In the genomic region with DNA sequence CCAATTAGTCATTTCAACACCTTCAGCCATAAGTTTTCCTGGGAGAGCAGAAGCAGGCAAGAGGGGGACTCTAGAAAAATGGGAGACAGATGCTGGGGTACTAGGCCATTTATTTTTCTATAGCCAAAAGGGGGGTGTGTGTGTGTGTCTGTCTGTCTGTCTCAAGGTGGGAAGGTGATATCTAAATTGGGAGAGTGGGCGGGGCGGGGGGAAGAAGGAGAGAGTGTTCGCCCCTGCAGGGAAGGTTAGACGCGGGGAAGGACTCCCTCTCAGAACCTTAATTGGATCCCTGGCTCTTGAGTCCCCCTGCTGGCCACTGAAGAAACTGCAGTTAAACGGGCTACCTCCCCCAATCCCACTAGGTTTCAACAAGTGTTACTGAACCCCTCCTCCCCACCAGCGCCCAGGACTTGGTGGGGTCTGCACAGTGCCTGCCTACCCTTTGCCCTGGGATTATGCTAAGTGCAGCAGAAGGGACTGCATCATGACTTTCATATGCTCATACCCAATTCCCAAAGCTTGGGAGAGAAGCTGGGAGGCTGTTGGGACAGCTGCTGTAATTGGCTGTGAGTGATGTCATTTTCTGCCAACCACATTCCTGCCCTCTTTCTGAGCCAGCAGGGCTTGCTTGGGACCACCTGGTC, we compare ENCODE assay signal across 1 cellular context.
A peak's percentile ranks its signal among the peaks of the same experiment; 100 is the strongest.
TF ChIP-seq lines count a peak whose summit lies in the region.

No MANE protein-coding gene starts in this region.

TF ChIP-seq in HEK293, 187 proteins besides CTCF, POLR2A, EP300 and RAD21 (continued from another document and continues in another):
- TF ChIP-seq, protein P1, sequence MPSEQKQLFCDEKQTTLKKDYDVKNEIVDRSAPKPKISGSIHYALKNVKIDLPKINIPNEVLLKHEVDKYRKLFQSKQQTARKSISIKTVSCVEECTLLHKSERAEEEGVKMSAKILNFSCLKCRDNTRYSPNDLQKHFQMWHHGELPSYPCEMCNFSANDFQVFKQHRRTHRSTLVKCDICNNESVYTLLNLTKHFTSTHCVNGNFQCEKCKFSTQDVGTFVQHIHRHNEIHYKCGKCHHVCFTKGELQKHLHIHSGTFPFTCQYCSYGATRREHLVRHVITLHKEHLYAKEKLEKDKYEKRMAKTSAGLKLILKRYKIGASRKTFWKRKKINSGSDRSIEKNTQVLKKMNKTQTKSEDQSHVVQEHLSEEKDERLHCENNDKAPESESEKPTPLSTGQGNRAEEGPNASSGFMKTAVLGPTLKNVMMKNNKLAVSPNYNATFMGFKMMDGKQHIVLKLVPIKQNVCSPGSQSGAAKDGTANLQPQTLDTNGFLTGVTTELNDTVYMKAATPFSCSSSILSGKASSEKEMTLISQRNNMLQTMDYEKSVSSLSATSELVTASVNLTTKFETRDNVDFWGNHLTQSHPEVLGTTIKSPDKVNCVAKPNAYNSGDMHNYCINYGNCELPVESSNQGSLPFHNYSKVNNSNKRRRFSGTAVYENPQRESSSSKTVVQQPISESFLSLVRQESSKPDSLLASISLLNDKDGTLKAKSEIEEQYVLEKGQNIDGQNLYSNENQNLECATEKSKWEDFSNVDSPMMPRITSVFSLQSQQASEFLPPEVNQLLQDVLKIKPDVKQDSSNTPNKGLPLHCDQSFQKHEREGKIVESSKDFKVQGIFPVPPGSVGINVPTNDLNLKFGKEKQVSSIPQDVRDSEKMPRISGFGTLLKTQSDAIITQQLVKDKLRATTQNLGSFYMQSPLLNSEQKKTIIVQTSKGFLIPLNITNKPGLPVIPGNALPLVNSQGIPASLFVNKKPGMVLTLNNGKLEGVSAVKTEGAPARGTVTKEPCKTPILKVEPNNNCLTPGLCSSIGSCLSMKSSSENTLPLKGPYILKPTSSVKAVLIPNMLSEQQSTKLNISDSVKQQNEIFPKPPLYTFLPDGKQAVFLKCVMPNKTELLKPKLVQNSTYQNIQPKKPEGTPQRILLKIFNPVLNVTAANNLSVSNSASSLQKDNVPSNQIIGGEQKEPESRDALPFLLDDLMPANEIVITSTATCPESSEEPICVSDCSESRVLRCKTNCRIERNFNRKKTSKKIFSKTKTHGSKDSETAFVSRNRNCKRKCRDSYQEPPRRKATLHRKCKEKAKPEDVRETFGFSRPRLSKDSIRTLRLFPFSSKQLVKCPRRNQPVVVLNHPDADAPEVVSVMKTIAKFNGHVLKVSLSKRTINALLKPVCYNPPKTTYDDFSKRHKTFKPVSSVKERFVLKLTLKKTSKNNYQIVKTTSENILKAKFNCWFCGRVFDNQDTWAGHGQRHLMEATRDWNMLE (tag by site-specific recombination; conservative IDR thresholded peaks at IDR 0.05; ENCODE audit: low read depth) = no peak; the same call in 1 of the 2 replicates
- no peak for TF ChIP-seq ZNF157 (tag by site-specific recombination; IDR thresholded peaks at IDR 0.05)
- TF ChIP-seq, protein P2, sequence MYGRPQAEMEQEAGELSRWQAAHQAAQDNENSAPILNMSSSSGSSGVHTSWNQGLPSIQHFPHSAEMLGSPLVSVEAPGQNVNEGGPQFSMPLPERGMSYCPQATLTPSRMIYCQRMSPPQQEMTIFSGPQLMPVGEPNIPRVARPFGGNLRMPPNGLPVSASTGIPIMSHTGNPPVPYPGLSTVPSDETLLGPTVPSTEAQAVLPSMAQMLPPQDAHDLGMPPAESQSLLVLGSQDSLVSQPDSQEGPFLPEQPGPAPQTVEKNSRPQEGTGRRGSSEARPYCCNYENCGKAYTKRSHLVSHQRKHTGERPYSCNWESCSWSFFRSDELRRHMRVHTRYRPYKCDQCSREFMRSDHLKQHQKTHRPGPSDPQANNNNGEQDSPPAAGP (tag by site-specific recombination; IDR thresholded peaks at IDR 0.05) = peak; percentile 32; the same call in 1 of the 2 replicates
- no peak for TF ChIP-seq ZNF76 (tag by site-specific recombination; IDR thresholded peaks at IDR 0.05; ENCODE audit: borderline replicate concordance, low read depth)
- no peak for TF ChIP-seq KLF10 (tag by site-specific recombination; IDR thresholded peaks at IDR 0.05)
- TF ChIP-seq, protein P3, sequence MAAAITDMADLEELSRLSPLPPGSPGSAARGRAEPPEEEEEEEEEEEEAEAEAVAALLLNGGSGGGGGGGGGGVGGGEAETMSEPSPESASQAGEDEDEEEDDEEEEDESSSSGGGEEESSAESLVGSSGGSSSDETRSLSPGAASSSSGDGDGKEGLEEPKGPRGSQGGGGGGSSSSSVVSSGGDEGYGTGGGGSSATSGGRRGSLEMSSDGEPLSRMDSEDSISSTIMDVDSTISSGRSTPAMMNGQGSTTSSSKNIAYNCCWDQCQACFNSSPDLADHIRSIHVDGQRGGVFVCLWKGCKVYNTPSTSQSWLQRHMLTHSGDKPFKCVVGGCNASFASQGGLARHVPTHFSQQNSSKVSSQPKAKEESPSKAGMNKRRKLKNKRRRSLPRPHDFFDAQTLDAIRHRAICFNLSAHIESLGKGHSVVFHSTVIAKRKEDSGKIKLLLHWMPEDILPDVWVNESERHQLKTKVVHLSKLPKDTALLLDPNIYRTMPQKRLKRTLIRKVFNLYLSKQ (tag by site-specific recombination; IDR thresholded peaks at IDR 0.05; ENCODE audit: borderline replicate concordance) = no peak
- TF ChIP-seq GFI1B (tag by site-specific recombination; IDR thresholded peaks at IDR 0.05) = no peak
- TF ChIP-seq ZFP69B (tag by site-specific recombination; IDR thresholded peaks at IDR 0.05) = no peak
- TF ChIP-seq SETDB1 (IDR thresholded peaks at IDR 0.05; ENCODE audit: insufficient read length, low read length) = no peak
- no peak for TF ChIP-seq ZNF777 (tag by site-specific recombination; IDR thresholded peaks at IDR 0.05; ENCODE audit: borderline replicate concordance)
- TF ChIP-seq, protein P4, sequence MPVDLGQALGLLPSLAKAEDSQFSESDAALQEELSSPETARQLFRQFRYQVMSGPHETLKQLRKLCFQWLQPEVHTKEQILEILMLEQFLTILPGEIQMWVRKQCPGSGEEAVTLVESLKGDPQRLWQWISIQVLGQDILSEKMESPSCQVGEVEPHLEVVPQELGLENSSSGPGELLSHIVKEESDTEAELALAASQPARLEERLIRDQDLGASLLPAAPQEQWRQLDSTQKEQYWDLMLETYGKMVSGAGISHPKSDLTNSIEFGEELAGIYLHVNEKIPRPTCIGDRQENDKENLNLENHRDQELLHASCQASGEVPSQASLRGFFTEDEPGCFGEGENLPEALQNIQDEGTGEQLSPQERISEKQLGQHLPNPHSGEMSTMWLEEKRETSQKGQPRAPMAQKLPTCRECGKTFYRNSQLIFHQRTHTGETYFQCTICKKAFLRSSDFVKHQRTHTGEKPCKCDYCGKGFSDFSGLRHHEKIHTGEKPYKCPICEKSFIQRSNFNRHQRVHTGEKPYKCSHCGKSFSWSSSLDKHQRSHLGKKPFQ (tag by site-specific recombination; IDR thresholded peaks at IDR 0.05) = no peak
- no peak for TF ChIP-seq ZNF175 (tag by site-specific recombination; IDR thresholded peaks at IDR 0.05)
- TF ChIP-seq ZNF416 (tag by site-specific recombination; IDR thresholded peaks at IDR 0.05) = no peak
- no peak for TF ChIP-seq ZNF140 (tag by site-specific recombination; IDR thresholded peaks at IDR 0.05)
- TF ChIP-seq ZNF521 (tag by site-specific recombination; IDR thresholded peaks at IDR 0.05) = no peak
- TF ChIP-seq ZNF510 (tag by site-specific recombination; IDR thresholded peaks at IDR 0.05; ENCODE audit: insufficient replicate concordance) = no peak
- TF ChIP-seq, protein P5, sequence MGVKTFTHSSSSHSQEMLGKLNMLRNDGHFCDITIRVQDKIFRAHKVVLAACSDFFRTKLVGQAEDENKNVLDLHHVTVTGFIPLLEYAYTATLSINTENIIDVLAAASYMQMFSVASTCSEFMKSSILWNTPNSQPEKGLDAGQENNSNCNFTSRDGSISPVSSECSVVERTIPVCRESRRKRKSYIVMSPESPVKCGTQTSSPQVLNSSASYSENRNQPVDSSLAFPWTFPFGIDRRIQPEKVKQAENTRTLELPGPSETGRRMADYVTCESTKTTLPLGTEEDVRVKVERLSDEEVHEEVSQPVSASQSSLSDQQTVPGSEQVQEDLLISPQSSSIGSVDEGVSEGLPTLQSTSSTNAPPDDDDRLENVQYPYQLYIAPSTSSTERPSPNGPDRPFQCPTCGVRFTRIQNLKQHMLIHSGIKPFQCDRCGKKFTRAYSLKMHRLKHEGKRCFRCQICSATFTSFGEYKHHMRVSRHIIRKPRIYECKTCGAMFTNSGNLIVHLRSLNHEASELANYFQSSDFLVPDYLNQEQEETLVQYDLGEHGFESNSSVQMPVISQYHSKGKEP (tag by site-specific recombination; IDR thresholded peaks at IDR 0.05) = no peak
- TF ChIP-seq ZNF48 (tag by site-specific recombination; IDR thresholded peaks at IDR 0.05) = no peak
- TF ChIP-seq, protein P6, sequence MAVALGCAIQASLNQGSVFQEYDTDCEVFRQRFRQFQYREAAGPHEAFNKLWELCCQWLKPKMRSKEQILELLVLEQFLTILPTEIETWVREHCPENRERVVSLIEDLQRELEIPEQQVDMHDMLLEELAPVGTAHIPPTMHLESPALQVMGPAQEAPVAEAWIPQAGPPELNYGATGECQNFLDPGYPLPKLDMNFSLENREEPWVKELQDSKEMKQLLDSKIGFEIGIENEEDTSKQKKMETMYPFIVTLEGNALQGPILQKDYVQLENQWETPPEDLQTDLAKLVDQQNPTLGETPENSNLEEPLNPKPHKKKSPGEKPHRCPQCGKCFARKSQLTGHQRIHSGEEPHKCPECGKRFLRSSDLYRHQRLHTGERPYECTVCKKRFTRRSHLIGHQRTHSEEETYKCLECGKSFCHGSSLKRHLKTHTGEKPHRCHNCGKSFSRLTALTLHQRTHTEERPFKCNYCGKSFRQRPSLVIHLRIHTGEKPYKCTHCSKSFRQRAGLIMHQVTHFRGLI (tag by site-specific recombination; IDR thresholded peaks at IDR 0.05) = no peak
- no peak for TF ChIP-seq ZNF585B (tag by site-specific recombination; IDR thresholded peaks at IDR 0.05)
- TF ChIP-seq, protein P7, sequence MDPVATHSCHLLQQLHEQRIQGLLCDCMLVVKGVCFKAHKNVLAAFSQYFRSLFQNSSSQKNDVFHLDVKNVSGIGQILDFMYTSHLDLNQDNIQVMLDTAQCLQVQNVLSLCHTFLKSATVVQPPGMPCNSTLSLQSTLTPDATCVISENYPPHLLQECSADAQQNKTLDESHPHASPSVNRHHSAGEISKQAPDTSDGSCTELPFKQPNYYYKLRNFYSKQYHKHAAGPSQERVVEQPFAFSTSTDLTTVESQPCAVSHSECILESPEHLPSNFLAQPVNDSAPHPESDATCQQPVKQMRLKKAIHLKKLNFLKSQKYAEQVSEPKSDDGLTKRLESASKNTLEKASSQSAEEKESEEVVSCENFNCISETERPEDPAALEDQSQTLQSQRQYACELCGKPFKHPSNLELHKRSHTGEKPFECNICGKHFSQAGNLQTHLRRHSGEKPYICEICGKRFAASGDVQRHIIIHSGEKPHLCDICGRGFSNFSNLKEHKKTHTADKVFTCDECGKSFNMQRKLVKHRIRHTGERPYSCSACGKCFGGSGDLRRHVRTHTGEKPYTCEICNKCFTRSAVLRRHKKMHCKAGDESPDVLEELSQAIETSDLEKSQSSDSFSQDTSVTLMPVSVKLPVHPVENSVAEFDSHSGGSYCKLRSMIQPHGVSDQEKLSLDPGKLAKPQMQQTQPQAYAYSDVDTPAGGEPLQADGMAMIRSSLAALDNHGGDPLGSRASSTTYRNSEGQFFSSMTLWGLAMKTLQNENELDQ (tag by site-specific recombination; IDR thresholded peaks at IDR 0.05; ENCODE audit: low read depth) = no peak
- no peak for TF ChIP-seq HOXC10 (CRISPR knock-in tag; IDR thresholded peaks at IDR 0.05)
- TF ChIP-seq, protein P8, sequence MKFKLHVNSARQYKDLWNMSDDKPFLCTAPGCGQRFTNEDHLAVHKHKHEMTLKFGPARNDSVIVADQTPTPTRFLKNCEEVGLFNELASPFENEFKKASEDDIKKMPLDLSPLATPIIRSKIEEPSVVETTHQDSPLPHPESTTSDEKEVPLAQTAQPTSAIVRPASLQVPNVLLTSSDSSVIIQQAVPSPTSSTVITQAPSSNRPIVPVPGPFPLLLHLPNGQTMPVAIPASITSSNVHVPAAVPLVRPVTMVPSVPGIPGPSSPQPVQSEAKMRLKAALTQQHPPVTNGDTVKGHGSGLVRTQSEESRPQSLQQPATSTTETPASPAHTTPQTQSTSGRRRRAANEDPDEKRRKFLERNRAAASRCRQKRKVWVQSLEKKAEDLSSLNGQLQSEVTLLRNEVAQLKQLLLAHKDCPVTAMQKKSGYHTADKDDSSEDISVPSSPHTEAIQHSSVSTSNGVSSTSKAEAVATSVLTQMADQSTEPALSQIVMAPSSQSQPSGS (tag by site-specific recombination; IDR thresholded peaks at IDR 0.05; ENCODE audit: low read depth) = peak; percentile 89
- no peak for TF ChIP-seq ZNF155 (tag by site-specific recombination; IDR thresholded peaks at IDR 0.05)
- no peak for TF ChIP-seq MYNN (tag by site-specific recombination; IDR thresholded peaks at IDR 0.05; ENCODE audit: borderline replicate concordance)
- TF ChIP-seq ZNF544 (tag by site-specific recombination; IDR thresholded peaks at IDR 0.05) = no peak
- peak; percentile 59; the same call in 1 of the 2 replicates for TF ChIP-seq ZNF600 (tag by site-specific recombination; IDR thresholded peaks at IDR 0.05)
- TF ChIP-seq ZFP41 (tag by site-specific recombination; IDR thresholded peaks at IDR 0.05; ENCODE audit: borderline replicate concordance) = no peak
- no peak for TF ChIP-seq YY2 (tag by site-specific recombination; IDR thresholded peaks at IDR 0.05)
- TF ChIP-seq ZNF10 (tag by site-specific recombination; IDR thresholded peaks at IDR 0.05) = no peak
- peak; percentile 62; the same call in 1 of the 2 replicates for TF ChIP-seq ZNF561 (tag by site-specific recombination; IDR thresholded peaks at IDR 0.05; ENCODE audit: borderline replicate concordance)
- peak; percentile 86 for TF ChIP-seq ZNF654 (tag by site-specific recombination; IDR thresholded peaks at IDR 0.05; ENCODE audit: low read depth)
- no peak for TF ChIP-seq ZBTB48 (tag by site-specific recombination; IDR thresholded peaks at IDR 0.05)
- TF ChIP-seq ZNF791 (tag by site-specific recombination; IDR thresholded peaks at IDR 0.05) = no peak
- TF ChIP-seq ZNF112 (tag by site-specific recombination; IDR thresholded peaks at IDR 0.05) = no peak
- 0 out of 2 replicates have a peak, but pooled peaks have one; percentile 32 for TF ChIP-seq SP7 (tag by site-specific recombination; IDR thresholded peaks at IDR 0.05)
- TF ChIP-seq, protein P9, sequence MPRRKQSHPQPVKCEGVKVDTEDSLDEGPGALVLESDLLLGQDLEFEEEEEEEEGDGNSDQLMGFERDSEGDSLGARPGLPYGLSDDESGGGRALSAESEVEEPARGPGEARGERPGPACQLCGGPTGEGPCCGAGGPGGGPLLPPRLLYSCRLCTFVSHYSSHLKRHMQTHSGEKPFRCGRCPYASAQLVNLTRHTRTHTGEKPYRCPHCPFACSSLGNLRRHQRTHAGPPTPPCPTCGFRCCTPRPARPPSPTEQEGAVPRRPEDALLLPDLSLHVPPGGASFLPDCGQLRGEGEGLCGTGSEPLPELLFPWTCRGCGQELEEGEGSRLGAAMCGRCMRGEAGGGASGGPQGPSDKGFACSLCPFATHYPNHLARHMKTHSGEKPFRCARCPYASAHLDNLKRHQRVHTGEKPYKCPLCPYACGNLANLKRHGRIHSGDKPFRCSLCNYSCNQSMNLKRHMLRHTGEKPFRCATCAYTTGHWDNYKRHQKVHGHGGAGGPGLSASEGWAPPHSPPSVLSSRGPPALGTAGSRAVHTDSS (tag by site-specific recombination; IDR thresholded peaks at IDR 0.05) = no peak
- TF ChIP-seq ZNF324 (tag by site-specific recombination; IDR thresholded peaks at IDR 0.05) = no peak
- TF ChIP-seq OVOL3 (tag by site-specific recombination; IDR thresholded peaks at IDR 0.05) = no peak
- no peak for TF ChIP-seq ZFP37 (tag by site-specific recombination; IDR thresholded peaks at IDR 0.05)
- no peak for TF ChIP-seq ZNF701 (tag by site-specific recombination; IDR thresholded peaks at IDR 0.05)
- no peak for TF ChIP-seq OSR2 (tag by site-specific recombination; IDR thresholded peaks at IDR 0.05)
- no peak for TF ChIP-seq ZNF266 (tag by site-specific recombination; IDR thresholded peaks at IDR 0.05; ENCODE audit: low read depth)
